Comparison of ENCODE assay signal across 19 cellular contexts in genomic region chr6:137977814-137978213, GRCh38.
A peak's percentile ranks its signal among the peaks of the same experiment; 100 is the strongest.
DNase-seq lines count a peak whose midpoint lies in the region; ATAC-seq and TF ChIP-seq lines count a peak whose summit lies in the region.
"Had no signal": no experiment of that assay in that cellular context is flagged by ENCODE, and none has a peak within 500 bp of the region (broad histone marks: within the 10 kb centered on the region; RNA-seq: fewer than 3 reads in every experiment).

No MANE protein-coding gene starts in this region.

- CTCF ChIA-PET in PC-3 (lab: Charles Lee): no interaction called here

- H3K27me3 Mint-ChIP-seq in activated naive CD8-positive, alpha-beta T cell: no peaks in the 10 kb centered on the region
- H3K27me3 Mint-ChIP-seq in activated naive CD8-positive, alpha-beta T cell treated with anti-CD3 and anti-CD28 coated beads, Interleukin-2, amount 50 U/mL, for 24 hours: no peaks in the 10 kb centered on the region

- H3K36me3 Mint-ChIP-seq in activated naive CD8-positive, alpha-beta T cell: no peaks in the 10 kb centered on the region
- no peaks in the 10 kb centered on the region for H3K36me3 Mint-ChIP-seq in activated naive CD8-positive, alpha-beta T cell treated with anti-CD3 and anti-CD28 coated beads, Interleukin-2, amount 50 U/mL, for 24 hours (ENCODE audit: low read depth)

- H2AFZ ChIP-seq in PC-3 (ENCODE audit: low read length): no peak overlapping the region
- H2AFZ ChIP-seq in smooth muscle cell (ENCODE audit: low read depth): no peak overlapping the region

- H3F3A ChIP-seq in PC-3 (ENCODE audit: low read length, unreplicated experiment): no peaks in the 10 kb centered on the region
- H3F3A ChIP-seq in smooth muscle cell (ENCODE audit: low read depth): no peaks in the 10 kb centered on the region

- no peaks in the 10 kb centered on the region for H3K36me3 ChIP-seq in PC-3 (ENCODE audit: low read depth, low read length)
- H3K36me3 ChIP-seq in smooth muscle cell (ENCODE audit: low read depth): no peaks in the 10 kb centered on the region
- H3K36me3 ChIP-seq: MG63, stomach had no signal

- H3K4me1 Mint-ChIP-seq in activated naive CD8-positive, alpha-beta T cell (ENCODE audit: low read depth): peaks cover 36% of the 10 kb centered on the region
- H3K4me1 Mint-ChIP-seq in activated naive CD8-positive, alpha-beta T cell treated with anti-CD3 and anti-CD28 coated beads, Interleukin-2, amount 50 U/mL, for 24 hours: peaks cover 55% of the 10 kb centered on the region

- H3K9ac ChIP-seq in PC-3 (ENCODE audit: low read length) (no peak overlapping the region), smooth muscle cell (ENCODE audit: low read depth) (no peak overlapping the region)

- 80% methylated on average over 3 of the region's 3 CpGs for WGBS in smooth muscle cell (ENCODE audit: low lambda C conversion rate)

- intact Hi-C loops in PC-3 (cut with micrococcal nuclease): no loop called here

- DNase-seq in activated naive CD8-positive, alpha-beta T cell treated with anti-CD3 and anti-CD28 coated beads, Interleukin-2, amount 50 U/mL, for 24 hours: no peak
- DNase-seq in PC-3 (no peak), fibroblast of villous mesenchyme (ENCODE audit: low read depth) (peak; percentile 7), smooth muscle cell (lab: John Stamatoyannopoulos, UW; ENCODE audit: unreplicated experiment) (no peak), EL (no peak), substantia nigra (lab: John Stamatoyannopoulos, UW) (no peak)
- DNase-seq: activated CD8-positive, alpha-beta memory T cell treated with anti-CD3 and anti-CD28 coated beads for 24 hours; cerebellar nuclear complex; GOT3; kidney glomerular epithelial cell; MG63; NCI-H345; NCI-H82; retina; SHP77 treated with DMSO at 0.1 percent for 48 hours; stomach had no signal

- H3K79me2 ChIP-seq in PC-3 (ENCODE audit: low read length) (no peaks in the 10 kb centered on the region), smooth muscle cell (ENCODE audit: low read depth) (no peaks in the 10 kb centered on the region)

- BruUV-seq in PC-3 (replicated peaks; lab: Mats Ljungman, UMichigan): no TSS peak

- ATAC-seq in activated naive CD8-positive, alpha-beta T cell treated with anti-CD3 and anti-CD28 coated beads, Interleukin-2, amount 50 U/mL, for 24 hours: no peak
- ATAC-seq in PC-3 (no peak), HG03045 (IDR thresholded peaks at IDR 0.05; ENCODE audit: unreplicated experiment) (no peak)
- ATAC-seq: A549 had no signal

- H3K4me3 ChIP-seq in PC-3 (ENCODE audit: low read length): no peak overlapping the region
- no peak overlapping the region for H3K4me3 ChIP-seq in fibroblast of villous mesenchyme (ENCODE audit: low read depth, low read length)
- H3K4me3 ChIP-seq in smooth muscle cell: no peak overlapping the region
- H3K4me3 ChIP-seq: A549, MG63, stomach had no signal

- no peaks in the 10 kb centered on the region for H3K9me2 ChIP-seq in PC-3 (replicated peaks; ENCODE audit: low read length)

- H3K9me3 ChIP-seq in PC-3 (ENCODE audit: low read length) (no peaks in the 10 kb centered on the region), smooth muscle cell (replicated peaks; ENCODE audit: low read depth) (no peaks in the 10 kb centered on the region)
- H3K9me3 ChIP-seq: A549, MG63, stomach had no signal

- POLR2A ChIA-PET in PC-3 (lab: Charles Lee; ENCODE audit: unreplicated experiment): no interaction called here

- no peak overlapping the region for H3K4me3 Mint-ChIP-seq in activated naive CD8-positive, alpha-beta T cell
- H3K4me3 Mint-ChIP-seq in activated naive CD8-positive, alpha-beta T cell treated with anti-CD3 and anti-CD28 coated beads, Interleukin-2, amount 50 U/mL, for 24 hours: no peak overlapping the region

- H3K4me1 ChIP-seq in PC-3 (ENCODE audit: insufficient read depth, low read length) (peaks cover 13% of the 10 kb centered on the region), smooth muscle cell (ENCODE audit: low read depth) (no peaks in the 10 kb centered on the region)
- H3K4me1 ChIP-seq: A549 had no signal

- H3K27me3 ChIP-seq in PC-3 (ENCODE audit: low read length): no peaks in the 10 kb centered on the region
- no peaks in the 10 kb centered on the region for H3K27me3 ChIP-seq in smooth muscle cell (ENCODE audit: low read depth)
- H3K27me3 ChIP-seq: MG63, stomach had no signal

- TF ChIP-seq CTCF in PC-3 (conservative IDR thresholded peaks at IDR 0.05; ENCODE audit: low read depth, low read length): no peak
- TF ChIP-seq CTCF in fibroblast of villous mesenchyme (IDR thresholded peaks at IDR 0.05; ENCODE audit: insufficient read depth, low read depth, low read length): no peak
- no peak for TF ChIP-seq CTCF in smooth muscle cell (IDR thresholded peaks at IDR 0.05; ENCODE audit: borderline replicate concordance, insufficient read depth, poor library complexity, severe bottlenecking)

- H3K4me2 ChIP-seq in PC-3 (ENCODE audit: low read length): peak overlapping the region; percentile 58; the same call in 1 of the 2 replicates
- H3K4me2 ChIP-seq in smooth muscle cell: no peak overlapping the region
- H3K4me2 ChIP-seq: A549 had no signal

- H3K27ac ChIP-seq in PC-3 (ENCODE audit: low read length) (0 out of 2 replicates have a peak overlapping the region, but pooled peaks have one; percentile 20), smooth muscle cell (ENCODE audit: low read depth) (peak overlapping the region; percentile 40), substantia nigra (ENCODE audit: low read depth, low read length, poor library complexity, severe bottlenecking) (no peak overlapping the region)
- H3K27ac ChIP-seq: A549, stomach had no signal

- H4K20me1 ChIP-seq in PC-3 (ENCODE audit: low read length) (no peaks in the 10 kb centered on the region), smooth muscle cell (ENCODE audit: low read depth) (no peaks in the 10 kb centered on the region)

- no peaks in the 10 kb centered on the region for H3K9me3 Mint-ChIP-seq in activated naive CD8-positive, alpha-beta T cell (ENCODE audit: low read depth)
- H3K9me3 Mint-ChIP-seq in activated naive CD8-positive, alpha-beta T cell treated with anti-CD3 and anti-CD28 coated beads, Interleukin-2, amount 50 U/mL, for 24 hours: no peaks in the 10 kb centered on the region

- H3K27ac Mint-ChIP-seq in activated naive CD8-positive, alpha-beta T cell: peak overlapping the region; percentile 35
- H3K27ac Mint-ChIP-seq in activated naive CD8-positive, alpha-beta T cell treated with anti-CD3 and anti-CD28 coated beads, Interleukin-2, amount 50 U/mL, for 24 hours: no peak overlapping the region
